In the genomic region with DNA sequence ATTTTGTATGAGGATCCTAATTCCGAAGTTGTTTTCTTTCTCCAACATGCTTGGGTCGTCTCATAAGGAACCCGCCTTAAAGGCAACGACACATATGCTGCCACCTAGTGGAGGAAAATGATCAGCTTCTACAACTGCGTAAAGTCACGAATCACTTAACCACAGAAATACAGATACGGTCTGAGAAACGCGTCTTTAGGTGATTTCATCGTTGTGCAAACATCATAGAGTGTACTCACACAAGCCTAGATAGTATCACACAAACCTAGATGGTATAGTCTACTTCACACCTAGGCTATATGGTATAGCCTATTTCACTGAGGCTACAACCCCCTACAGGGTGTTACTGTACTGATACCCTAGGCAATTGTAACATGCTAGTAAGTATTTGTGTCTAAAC, we compare ENCODE assay signal across 8 cellular contexts. TPM values are rescaled to one million over a fixed set of nuclear protein-coding genes. Genes with fewer than 3 reads are reported as not detected.
A peak's percentile ranks its signal among the peaks of the same experiment; 100 is the strongest.
DNase-seq lines count a peak whose midpoint lies in the region; ATAC-seq and TF ChIP-seq lines count a peak whose summit lies in the region.

No MANE protein-coding gene starts in this region.

- no CpG with 5 or more reads among the region's 10 CpGs for WGBS in mesendoderm (ENCODE audit: extremely low coverage, insufficient coverage, low lambda C conversion rate)

- H3K4me1 Mint-ChIP-seq in WTC11: peaks cover 15% of the 10 kb centered on the region
- peaks cover 28 to 52% of the 10 kb centered on the region in 2 donors for H3K4me1 Mint-ChIP-seq in stimulated activated naive B cell treated with anti-CD40 and anti-IgM and Interleukin-4, amounts not matched to agents 10 μg/mL and 1 μg/mL and 100 μg/mL, for 72 hours

- H3K79me1 ChIP-seq in mesendoderm (ENCODE audit: low read length): no peaks in the 10 kb centered on the region

- H3K27me3 Mint-ChIP-seq in WTC11 (ENCODE audit: low read depth): peaks cover 12% of the 10 kb centered on the region
- peaks cover 10 to 19% of the 10 kb centered on the region in 2 donors for H3K27me3 Mint-ChIP-seq in stimulated activated naive B cell treated with anti-CD40 and anti-IgM and Interleukin-4, amounts not matched to agents 10 μg/mL and 1 μg/mL and 100 μg/mL, for 72 hours

- no peak overlapping the region for H3K4me3 Mint-ChIP-seq in WTC11
- H3K4me3 Mint-ChIP-seq in stimulated activated naive B cell treated with anti-CD40 and anti-IgM and Interleukin-4, amounts not matched to agents 10 μg/mL and 1 μg/mL and 100 μg/mL, for 72 hours: no peak overlapping the region

- TF ChIP-seq CTCF in WTC11 (IDR thresholded peaks at IDR 0.05): peak; percentile 72; the same call in 1 of the 2 replicates

- H4K5ac ChIP-seq in mesendoderm (ENCODE audit: low read length): no peak overlapping the region

- no peak overlapping the region for H2AK5ac ChIP-seq in mesendoderm (ENCODE audit: low read length)

- peak; percentile 20 to 62 for DNase-seq in activated CD4-positive, alpha-beta T cell treated with anti-CD3 and anti-CD28 coated beads for 24 hours (ENCODE audit: low read depth in 2 of 2)
- DNase-seq in activated CD4-positive, alpha-beta T cell treated with anti-CD3 and anti-CD28 coated beads for 1 hour: no peak
- DNase-seq in NCI-H345 (lab: John Stamatoyannopoulos, UW): peak; percentile 74
- DNase-seq in WTC11 (ENCODE audit: low spot score): peak; percentile 47
- DNase-seq in effector CD4-positive, alpha-beta T cell: peak; percentile 51
- DNase-seq in mesendoderm: peak; percentile 85
- DNase-seq in stimulated activated naive B cell treated with anti-CD40 and anti-IgM and Interleukin-4, amounts not matched to agents 10 μg/mL and 1 μg/mL and 100 μg/mL, for 72 hours: peak; percentile 56

- H3K4me3 ChIP-seq in mesendoderm (ENCODE audit: low read length): no peak overlapping the region

- H3K18ac ChIP-seq in mesendoderm (ENCODE audit: low read length): no peak overlapping the region

- H3K9me3 Mint-ChIP-seq in WTC11: no peaks in the 10 kb centered on the region
- H3K9me3 Mint-ChIP-seq in stimulated activated naive B cell treated with anti-CD40 and anti-IgM and Interleukin-4, amounts not matched to agents 10 μg/mL and 1 μg/mL and 100 μg/mL, for 72 hours: no peaks in the 10 kb centered on the region

- H3K9ac ChIP-seq in mesendoderm (ENCODE audit: low read length): no peak overlapping the region

- no peak overlapping the region for H3K27ac ChIP-seq in mesendoderm (ENCODE audit: low read depth, low read length)

- H3K79me2 ChIP-seq in mesendoderm (ENCODE audit: control insufficient read depth, insufficient read depth, low read length): no peaks in the 10 kb centered on the region

- H4K8ac ChIP-seq in mesendoderm (ENCODE audit: low read depth, low read length): no peak overlapping the region

- H3K36me3 ChIP-seq in mesendoderm (ENCODE audit: control insufficient read depth, insufficient read depth, low read length): no peaks in the 10 kb centered on the region

- no peak overlapping the region for H2BK15ac ChIP-seq in mesendoderm (replicated peaks; ENCODE audit: low read depth)

- no peak overlapping the region for H3K56ac ChIP-seq in mesendoderm (ENCODE audit: low read length)

- H2BK5ac ChIP-seq in mesendoderm (ENCODE audit: low read length): no peak overlapping the region

- H3K4me1 ChIP-seq in mesendoderm (ENCODE audit: control insufficient read depth, low read depth, low read length): no peaks in the 10 kb centered on the region

- no peak overlapping the region for H3K27ac Mint-ChIP-seq in WTC11
- H3K27ac Mint-ChIP-seq in stimulated activated naive B cell treated with anti-CD40 and anti-IgM and Interleukin-4, amounts not matched to agents 10 μg/mL and 1 μg/mL and 100 μg/mL, for 72 hours: no peak overlapping the region

- H3K23ac ChIP-seq in mesendoderm (ENCODE audit: low read length): no peak overlapping the region

- POLR2A ChIA-PET in WTC11 (lab: Charles Lee): no interaction called here

- CTCF ChIA-PET in WTC11 (lab: Charles Lee): interaction anchor here (0.6 to 4.3 kb wide), 31 partner anchors 8 to 398 kb away, joined by 3 to 42 read pairs (median 6); a partner anchor contains a TSS

- no peak overlapping the region for H3K4ac ChIP-seq in mesendoderm (ENCODE audit: low read depth, low read length)

- peak; percentile 56 for ATAC-seq in HG03135 (IDR thresholded peaks at IDR 0.05; ENCODE audit: unreplicated experiment)
- ATAC-seq in WTC11: peak; percentile 82
- ATAC-seq in stimulated activated naive B cell treated with anti-CD40 and anti-IgM and Interleukin-4, amounts not matched to agents 10 μg/mL and 1 μg/mL and 100 μg/mL, for 72 hours (replicated peaks): peak; percentile 75 to 84

- no peaks in the 10 kb centered on the region for H3K27me3 ChIP-seq in mesendoderm (ENCODE audit: insufficient read depth, low read length, poor library complexity)

- H3K4me2 ChIP-seq in mesendoderm (ENCODE audit: low read length): no peak overlapping the region

- H3K36me3 Mint-ChIP-seq in WTC11: no peaks in the 10 kb centered on the region
- H3K36me3 Mint-ChIP-seq in stimulated activated naive B cell treated with anti-CD40 and anti-IgM and Interleukin-4, amounts not matched to agents 10 μg/mL and 1 μg/mL and 100 μg/mL, for 72 hours: no peaks in the 10 kb centered on the region

- no peak overlapping the region for H2BK120ac ChIP-seq in mesendoderm (ENCODE audit: low read depth, low read length)

TF ChIP-seq in WTC11, 78 proteins besides CTCF, POLR2A, EP300 and RAD21 (continues in another document):
- TF ChIP-seq GABPB1 (CRISPR knock-in tag; IDR thresholded peaks at IDR 0.05) (no peak), EMX1 (CRISPR knock-in tag; IDR thresholded peaks at IDR 0.05) (no peak), GRHL2 (CRISPR knock-in tag; IDR thresholded peaks at IDR 0.05; ENCODE audit: insufficient replicate concordance, severe bottlenecking) (no peak), ZNF671 (CRISPR knock-in tag; IDR thresholded peaks at IDR 0.05) (no peak), MYBL2 (CRISPR knock-in tag; IDR thresholded peaks at IDR 0.05) (no peak), GTF2I (CRISPR knock-in tag; conservative IDR thresholded peaks at IDR 0.05) (no peak), FOXK1 (CRISPR knock-in tag; IDR thresholded peaks at IDR 0.05) (no peak), JAZF1 (CRISPR knock-in tag; IDR thresholded peaks at IDR 0.05) (no peak)
- TF ChIP-seq, protein P1, sequence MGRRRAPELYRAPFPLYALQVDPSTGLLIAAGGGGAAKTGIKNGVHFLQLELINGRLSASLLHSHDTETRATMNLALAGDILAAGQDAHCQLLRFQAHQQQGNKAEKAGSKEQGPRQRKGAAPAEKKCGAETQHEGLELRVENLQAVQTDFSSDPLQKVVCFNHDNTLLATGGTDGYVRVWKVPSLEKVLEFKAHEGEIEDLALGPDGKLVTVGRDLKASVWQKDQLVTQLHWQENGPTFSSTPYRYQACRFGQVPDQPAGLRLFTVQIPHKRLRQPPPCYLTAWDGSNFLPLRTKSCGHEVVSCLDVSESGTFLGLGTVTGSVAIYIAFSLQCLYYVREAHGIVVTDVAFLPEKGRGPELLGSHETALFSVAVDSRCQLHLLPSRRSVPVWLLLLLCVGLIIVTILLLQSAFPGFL (CRISPR knock-in tag; IDR thresholded peaks at IDR 0.05; ENCODE audit: borderline replicate concordance): no peak
- TF ChIP-seq, protein P2, sequence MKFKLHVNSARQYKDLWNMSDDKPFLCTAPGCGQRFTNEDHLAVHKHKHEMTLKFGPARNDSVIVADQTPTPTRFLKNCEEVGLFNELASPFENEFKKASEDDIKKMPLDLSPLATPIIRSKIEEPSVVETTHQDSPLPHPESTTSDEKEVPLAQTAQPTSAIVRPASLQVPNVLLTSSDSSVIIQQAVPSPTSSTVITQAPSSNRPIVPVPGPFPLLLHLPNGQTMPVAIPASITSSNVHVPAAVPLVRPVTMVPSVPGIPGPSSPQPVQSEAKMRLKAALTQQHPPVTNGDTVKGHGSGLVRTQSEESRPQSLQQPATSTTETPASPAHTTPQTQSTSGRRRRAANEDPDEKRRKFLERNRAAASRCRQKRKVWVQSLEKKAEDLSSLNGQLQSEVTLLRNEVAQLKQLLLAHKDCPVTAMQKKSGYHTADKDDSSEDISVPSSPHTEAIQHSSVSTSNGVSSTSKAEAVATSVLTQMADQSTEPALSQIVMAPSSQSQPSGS (CRISPR knock-in tag; IDR thresholded peaks at IDR 0.05; ENCODE audit: borderline replicate concordance, low read depth): no peak
- TF ChIP-seq, protein P3, sequence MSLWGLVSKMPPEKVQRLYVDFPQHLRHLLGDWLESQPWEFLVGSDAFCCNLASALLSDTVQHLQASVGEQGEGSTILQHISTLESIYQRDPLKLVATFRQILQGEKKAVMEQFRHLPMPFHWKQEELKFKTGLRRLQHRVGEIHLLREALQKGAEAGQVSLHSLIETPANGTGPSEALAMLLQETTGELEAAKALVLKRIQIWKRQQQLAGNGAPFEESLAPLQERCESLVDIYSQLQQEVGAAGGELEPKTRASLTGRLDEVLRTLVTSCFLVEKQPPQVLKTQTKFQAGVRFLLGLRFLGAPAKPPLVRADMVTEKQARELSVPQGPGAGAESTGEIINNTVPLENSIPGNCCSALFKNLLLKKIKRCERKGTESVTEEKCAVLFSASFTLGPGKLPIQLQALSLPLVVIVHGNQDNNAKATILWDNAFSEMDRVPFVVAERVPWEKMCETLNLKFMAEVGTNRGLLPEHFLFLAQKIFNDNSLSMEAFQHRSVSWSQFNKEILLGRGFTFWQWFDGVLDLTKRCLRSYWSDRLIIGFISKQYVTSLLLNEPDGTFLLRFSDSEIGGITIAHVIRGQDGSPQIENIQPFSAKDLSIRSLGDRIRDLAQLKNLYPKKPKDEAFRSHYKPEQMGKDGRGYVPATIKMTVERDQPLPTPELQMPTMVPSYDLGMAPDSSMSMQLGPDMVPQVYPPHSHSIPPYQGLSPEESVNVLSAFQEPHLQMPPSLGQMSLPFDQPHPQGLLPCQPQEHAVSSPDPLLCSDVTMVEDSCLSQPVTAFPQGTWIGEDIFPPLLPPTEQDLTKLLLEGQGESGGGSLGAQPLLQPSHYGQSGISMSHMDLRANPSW (CRISPR knock-in tag; conservative IDR thresholded peaks at IDR 0.05; ENCODE audit: low read depth): no peak

RNA-seq across cellular contexts. Expression of a gene that starts 13.1 kb away (rescaled TPM):
- total RNA-seq in WTC11 (2021): 0.44 TPM in 1 of 3 replicates, not detected in the others
- not detected for polyA plus RNA-seq in mesendoderm (2013, experiment 1 of 2)
- not detected for polyA plus RNA-seq in mesendoderm (2013, experiment 2 of 2)

RNA-seq across cellular contexts. Expression of a gene that starts 39.3 kb away (rescaled TPM):
- total RNA-seq in WTC11 (2021): 7.6 to 10.7 TPM (median 9.0 TPM) in 3 replicates
- polyA plus RNA-seq in mesendoderm (2013, experiment 1 of 2): not detected
- polyA plus RNA-seq in mesendoderm (2013, experiment 2 of 2): not detected

RNA-seq across cellular contexts. Expression of a gene that starts 46.5 kb away (rescaled TPM):
- 0.23 to 0.81 TPM (median 0.57 TPM) in 3 replicates for total RNA-seq in WTC11 (2021)
- polyA plus RNA-seq in mesendoderm (2013, experiment 1 of 2): 0.37 TPM
- 0.39 TPM for polyA plus RNA-seq in mesendoderm (2013, experiment 2 of 2)
